Comparison of ENCODE assay signal across 14 cellular contexts in the genomic region with DNA sequence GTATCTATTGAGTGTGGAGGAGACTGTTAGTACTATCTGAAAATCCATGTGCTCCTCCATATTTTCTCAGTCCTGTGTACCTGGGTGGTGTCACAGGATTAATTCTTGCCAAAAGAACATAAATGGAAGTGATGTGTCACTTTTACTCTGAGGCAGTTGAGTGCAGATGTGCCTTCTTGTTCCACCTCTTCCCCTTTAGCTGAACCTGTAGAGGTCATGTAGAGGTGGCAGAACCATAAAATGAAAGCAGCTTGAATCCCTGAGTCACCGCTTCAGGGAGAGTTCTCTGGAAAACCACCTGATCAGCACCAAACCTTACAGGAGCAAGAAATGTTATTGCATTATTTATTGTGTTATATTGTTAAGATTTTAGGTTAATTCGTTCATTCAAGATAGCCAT. TPM values are rescaled to one million over a fixed set of nuclear protein-coding genes. Genes with fewer than 3 reads are reported as not detected.
DNase-seq lines count a peak whose midpoint lies in the region; ATAC-seq and TF ChIP-seq lines count a peak whose summit lies in the region.
"Had no signal": no experiment of that assay in that cellular context is flagged by ENCODE, and none has a peak within 500 bp of the region (broad histone marks: within the 10 kb centered on the region; RNA-seq: fewer than 3 reads in every experiment).

No MANE protein-coding gene starts in this region.

- no peaks in the 10 kb centered on the region for H3K9me2 ChIP-seq in HCT116 (ENCODE audit: insufficient read depth)
- H3K9me2 ChIP-seq: SK-N-SH had no signal

- DNase-seq in HCT116 (ENCODE audit: low read depth, low spot score) (peak; percentile 51), NCI-H2227 (lab: John Stamatoyannopoulos, UW; ENCODE audit: unreplicated experiment) (peak; percentile 20), colonic mucosa (peak; percentile 44), mucosa of descending colon (peak in 1 of 3 donors; percentile 26), NCI-H526 (lab: John Stamatoyannopoulos, UW) (no peak), NCI-H226 (no peak)
- DNase-seq: activated CD4-positive, alpha-beta T cell treated with anti-CD3 and anti-CD28 coated beads, Interleukin-2, amount 50 U/mL, for 48 hours; CD4-positive, CD25-positive, alpha-beta regulatory T cell; cortex of kidney; natural killer cell; NCI-H2107; SK-N-SH had no signal

- intact Hi-C loops in HCT116 (cut with micrococcal nuclease) (no loop called here), colonic mucosa (cut with DNase I) (no loop called here), mucosa of descending colon (cut with DNase I, micrococcal nuclease) (no loop called here)

- H3K27me3 ChIP-seq in HCT116 (ENCODE audit: insufficient read depth, low read length), result no peaks in the 10 kb centered on the region
- no peaks in the 10 kb centered on the region for H3K27me3 ChIP-seq in colonic mucosa

- H3K27ac ChIP-seq in HCT116 (ENCODE audit: low read depth, low read length), result peak overlapping the region; percentile 43; the same call in 1 of the 2 replicates
- H3K27ac ChIP-seq in colonic mucosa, result peak overlapping the region; percentile 54

- H3K36me3 ChIP-seq in HCT116 (ENCODE audit: control insufficient read depth in 1 of 2, insufficient read depth in 2 of 2, low read length in 2 of 2), result no peaks in the 10 kb centered on the region
- H3K36me3 ChIP-seq in colonic mucosa, result no peaks in the 10 kb centered on the region
- H3K36me3 ChIP-seq in mucosa of descending colon (ENCODE audit: low read depth), result no peaks in the 10 kb centered on the region

- TF ChIP-seq CTCF in HCT116 (IDR thresholded peaks at IDR 0.05 in 2 of 3, conservative IDR thresholded peaks at IDR 0.05 in 1 of 3; ENCODE audit: borderline replicate concordance in 1 of 3, insufficient read depth in 1 of 3, low read depth in 2 of 3, low read length in 2 of 3) (no peak), colonic mucosa (IDR thresholded peaks at IDR 0.05) (no peak), mucosa of descending colon (IDR thresholded peaks at IDR 0.05) (no peak)

- H3K4me3 ChIP-seq in HCT116 (replicated peaks in 1 of 2; ENCODE audit: low read depth in 1 of 2, low read length in 2 of 2) (peak overlapping the region in 1 of 2 experiments; percentile 27; a peak in 2 of 4 replicates), colonic mucosa (no peak overlapping the region), mucosa of descending colon (no peak overlapping the region)
- H3K4me3 ChIP-seq: GM12878 had no signal

- TF ChIP-seq POLR2A in HCT116 (IDR thresholded peaks at IDR 0.05; ENCODE audit: borderline replicate concordance, extremely low read depth, insufficient read depth, insufficient read length), result no peak

- H2AFZ ChIP-seq in HCT116 (ENCODE audit: low read depth, low read length, poor library complexity, severe bottlenecking), result peak overlapping the region; percentile 76

- H3K4me2 ChIP-seq in HCT116 (ENCODE audit: low read length), result peak overlapping the region; percentile 77
- H3K4me2 ChIP-seq: SK-N-SH had no signal

- no peaks in the 10 kb centered on the region for H3K79me2 ChIP-seq in HCT116 (ENCODE audit: insufficient read depth, low read length)

- no peaks in the 10 kb centered on the region for H4K20me1 ChIP-seq in HCT116 (ENCODE audit: insufficient read depth)

- RAD21 ChIA-PET in HCT116 (lab: Charles Lee; ENCODE audit: low non-redundant PET in 1 of 2, low total read pairs in 2 of 2, uncharacterized antibody in 2 of 2, unreplicated experiment in 2 of 2), result no interaction called here

- POLR2A ChIA-PET in HCT116 (lab: Charles Lee), result interaction anchor here (1.2 kb wide), 1 partner anchor 12 kb away, joined by 4 read pairs; no protein-coding TSS in a partner anchor

- H3K9ac ChIP-seq in HCT116 (ENCODE audit: low read length), result peak overlapping the region; percentile 34
- H3K9ac ChIP-seq in colonic mucosa (ENCODE audit: low read depth in 2 of 2, low read length in 2 of 2), result peak overlapping the region in 1 of 2 donors; percentile 46
- H3K9ac ChIP-seq: SK-N-SH had no signal

- no TSS peak for BruUV-seq in HCT116 (replicated peaks; lab: Mats Ljungman, UMichigan)

- peak; percentile 83 for ATAC-seq in HCT116
- ATAC-seq in mucosa of descending colon, result peak; percentile 82
- no peak for ATAC-seq in HG02852 (IDR thresholded peaks at IDR 0.05; ENCODE audit: unreplicated experiment)
- ATAC-seq: GM12878, natural killer cell had no signal

- H3K4me1 ChIP-seq in HCT116 (ENCODE audit: control insufficient read depth in 1 of 2, insufficient read depth in 2 of 2, low read length in 2 of 2) (peaks cover 21 to 49% of the 10 kb centered on the region in 2 experiments), colonic mucosa (peaks cover 3% of the 10 kb centered on the region), mucosa of descending colon (ENCODE audit: low read depth) (peaks cover 3% of the 10 kb centered on the region)

- no peaks in the 10 kb centered on the region for H3K9me3 ChIP-seq in HCT116 (ENCODE audit: control insufficient read depth in 1 of 2, insufficient read depth in 1 of 2, low read depth in 1 of 2, low read length in 2 of 2)
- no peaks in the 10 kb centered on the region for H3K9me3 ChIP-seq in colonic mucosa
- no peaks in the 10 kb centered on the region for H3K9me3 ChIP-seq in mucosa of descending colon
- H3K9me3 ChIP-seq: SK-N-SH had no signal

- CTCF ChIA-PET in HCT116 (lab: Charles Lee), result interaction anchor here (1.5 kb wide), 1 partner anchor 13 kb away, joined by 11 read pairs; no protein-coding TSS in a partner anchor

- 0 out of 2 replicates have a peak, but pooled peaks have one; percentile 6 for TF ChIP-seq RAD21 in HCT116 (IDR thresholded peaks at IDR 0.05; ENCODE audit: low read depth)

TF ChIP-seq in HCT116, 20 proteins besides CTCF, POLR2A, EP300 and RAD21 (continues in another document):
- TF ChIP-seq SRF (IDR thresholded peaks at IDR 0.05; ENCODE audit: low read depth) (no peak), FOSL1 (IDR thresholded peaks at IDR 0.05; ENCODE audit: low read depth) (no peak), CBX3 (IDR thresholded peaks at IDR 0.05; ENCODE audit: low read depth) (no peak), CEBPB (IDR thresholded peaks at IDR 0.05; ENCODE audit: low read depth) (no peak), ZNF274 (IDR thresholded peaks at IDR 0.05; ENCODE audit: low read depth, low read length) (no peak), JUND (IDR thresholded peaks at IDR 0.05) (peak; percentile 31), POLR2AphosphoS5 (IDR thresholded peaks at IDR 0.05; ENCODE audit: low read depth, low read length) (no peak), TCF7L2 (IDR thresholded peaks at IDR 0.05; ENCODE audit: borderline replicate concordance, extremely low read depth, insufficient read depth, insufficient read length) (no peak), SIN3A (IDR thresholded peaks at IDR 0.05; ENCODE audit: low read depth) (no peak)
- TF ChIP-seq, protein P1, sequence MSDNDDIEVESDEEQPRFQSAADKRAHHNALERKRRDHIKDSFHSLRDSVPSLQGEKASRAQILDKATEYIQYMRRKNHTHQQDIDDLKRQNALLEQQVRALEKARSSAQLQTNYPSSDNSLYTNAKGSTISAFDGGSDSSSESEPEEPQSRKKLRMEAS (IDR thresholded peaks at IDR 0.05), result peak; percentile 27; the same call in 1 of the 2 replicates
- TF ChIP-seq, protein P2, sequence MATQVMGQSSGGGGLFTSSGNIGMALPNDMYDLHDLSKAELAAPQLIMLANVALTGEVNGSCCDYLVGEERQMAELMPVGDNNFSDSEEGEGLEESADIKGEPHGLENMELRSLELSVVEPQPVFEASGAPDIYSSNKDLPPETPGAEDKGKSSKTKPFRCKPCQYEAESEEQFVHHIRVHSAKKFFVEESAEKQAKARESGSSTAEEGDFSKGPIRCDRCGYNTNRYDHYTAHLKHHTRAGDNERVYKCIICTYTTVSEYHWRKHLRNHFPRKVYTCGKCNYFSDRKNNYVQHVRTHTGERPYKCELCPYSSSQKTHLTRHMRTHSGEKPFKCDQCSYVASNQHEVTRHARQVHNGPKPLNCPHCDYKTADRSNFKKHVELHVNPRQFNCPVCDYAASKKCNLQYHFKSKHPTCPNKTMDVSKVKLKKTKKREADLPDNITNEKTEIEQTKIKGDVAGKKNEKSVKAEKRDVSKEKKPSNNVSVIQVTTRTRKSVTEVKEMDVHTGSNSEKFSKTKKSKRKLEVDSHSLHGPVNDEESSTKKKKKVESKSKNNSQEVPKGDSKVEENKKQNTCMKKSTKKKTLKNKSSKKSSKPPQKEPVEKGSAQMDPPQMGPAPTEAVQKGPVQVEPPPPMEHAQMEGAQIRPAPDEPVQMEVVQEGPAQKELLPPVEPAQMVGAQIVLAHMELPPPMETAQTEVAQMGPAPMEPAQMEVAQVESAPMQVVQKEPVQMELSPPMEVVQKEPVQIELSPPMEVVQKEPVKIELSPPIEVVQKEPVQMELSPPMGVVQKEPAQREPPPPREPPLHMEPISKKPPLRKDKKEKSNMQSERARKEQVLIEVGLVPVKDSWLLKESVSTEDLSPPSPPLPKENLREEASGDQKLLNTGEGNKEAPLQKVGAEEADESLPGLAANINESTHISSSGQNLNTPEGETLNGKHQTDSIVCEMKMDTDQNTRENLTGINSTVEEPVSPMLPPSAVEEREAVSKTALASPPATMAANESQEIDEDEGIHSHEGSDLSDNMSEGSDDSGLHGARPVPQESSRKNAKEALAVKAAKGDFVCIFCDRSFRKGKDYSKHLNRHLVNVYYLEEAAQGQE (IDR thresholded peaks at IDR 0.05; ENCODE audit: low read depth), result no peak
- TF ChIP-seq, protein P3, sequence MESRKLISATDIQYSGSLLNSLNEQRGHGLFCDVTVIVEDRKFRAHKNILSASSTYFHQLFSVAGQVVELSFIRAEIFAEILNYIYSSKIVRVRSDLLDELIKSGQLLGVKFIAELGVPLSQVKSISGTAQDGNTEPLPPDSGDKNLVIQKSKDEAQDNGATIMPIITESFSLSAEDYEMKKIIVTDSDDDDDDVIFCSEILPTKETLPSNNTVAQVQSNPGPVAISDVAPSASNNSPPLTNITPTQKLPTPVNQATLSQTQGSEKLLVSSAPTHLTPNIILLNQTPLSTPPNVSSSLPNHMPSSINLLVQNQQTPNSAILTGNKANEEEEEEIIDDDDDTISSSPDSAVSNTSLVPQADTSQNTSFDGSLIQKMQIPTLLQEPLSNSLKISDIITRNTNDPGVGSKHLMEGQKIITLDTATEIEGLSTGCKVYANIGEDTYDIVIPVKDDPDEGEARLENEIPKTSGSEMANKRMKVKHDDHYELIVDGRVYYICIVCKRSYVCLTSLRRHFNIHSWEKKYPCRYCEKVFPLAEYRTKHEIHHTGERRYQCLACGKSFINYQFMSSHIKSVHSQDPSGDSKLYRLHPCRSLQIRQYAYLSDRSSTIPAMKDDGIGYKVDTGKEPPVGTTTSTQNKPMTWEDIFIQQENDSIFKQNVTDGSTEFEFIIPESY (IDR thresholded peaks at IDR 0.05; ENCODE audit: extremely low read depth, insufficient replicate concordance, low read length), result no peak
- TF ChIP-seq, protein P4, sequence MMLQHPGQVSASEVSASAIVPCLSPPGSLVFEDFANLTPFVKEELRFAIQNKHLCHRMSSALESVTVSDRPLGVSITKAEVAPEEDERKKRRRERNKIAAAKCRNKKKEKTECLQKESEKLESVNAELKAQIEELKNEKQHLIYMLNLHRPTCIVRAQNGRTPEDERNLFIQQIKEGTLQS (IDR thresholded peaks at IDR 0.05), result no peak

RNA-seq across cellular contexts. Expression of a gene that starts 14.7 kb away (rescaled TPM):
- total RNA-seq in HCT116 (2021; ENCODE audit: unreplicated experiment), result 927 TPM
- polyA plus RNA-seq in HCT116 (2012), result 672 and 706 TPM in 2 replicates
- total RNA-seq in colonic mucosa, result 100 to 1,000 TPM; 680 to 698 TPM
- total RNA-seq in mucosa of descending colon, result 100 to 1,000 TPM; 617 to 741 (median 658) TPM

Comparison
In these comparisons a context has a peak if more than half of its experiments do, and no peak if none do; other contexts are left out.
1. DNase-seq: peak in HCT116 (single experiment), NCI-H2227 (single experiment) and colonic mucosa (single experiment); none in NCI-H526 (0 of 2) and NCI-H226 (single experiment).